ENCODE assay signal across 24 cellular contexts in genomic region chr17:31411707-31412285, GRCh38.
"Had no signal": no experiment of that assay in that cellular context is flagged by ENCODE, and none has a peak within 500 bp of the region (broad histone marks: within the 10 kb centered on the region; RNA-seq: fewer than 3 reads in every experiment).

No MANE protein-coding gene starts in this region.

- H3K9ac ChIP-seq: parathyroid adenoma had no signal

- H3K4me3 ChIP-seq: left lung, lower lobe of right lung, psoas muscle, right lobe of liver, stomach, thyroid gland, uterus had no signal

- H3K4me3 Mint-ChIP-seq: central memory CD8-positive, alpha-beta T cell; endodermal cell; immature natural killer cell; memory B cell; mesothelial cell of epicardium; nephron; stimulated activated naive B cell treated with anti-CD40 and anti-IgM and Interleukin-4, amounts not matched to agents 10 μg/mL and 1 μg/mL and 100 μg/mL, for 72 hours; type B pancreatic cell had no signal

- ATAC-seq: foreskin keratinocyte, left lung, lower lobe of right lung, psoas muscle, right lobe of liver had no signal

- H3K9me3 ChIP-seq: left lung, lower lobe of right lung, psoas muscle, right lobe of liver, stomach, thyroid gland, uterus had no signal

- DNase-seq: dermis blood vessel endothelial cell; effector CD4-positive, alpha-beta T cell; endodermal cell; erythroblast; foreskin keratinocyte; immature natural killer cell; left lung; lower lobe of right lung; psoas muscle; retina; stimulated activated CD4-positive, alpha-beta T cell treated with anti-CD3 and anti-CD28 coated beads, Interleukin-2, amount 100 ng/mL, for 24 hours; stimulated activated CD4-positive, alpha-beta T cell treated with anti-CD3 and anti-CD28 coated beads, Interleukin-4, amount 100 ng/mL, for 4 hours; stimulated activated naive B cell treated with anti-CD40 and anti-IgM and Interleukin-4, amounts not matched to agents 10 μg/mL and 1 μg/mL and 100 μg/mL, for 72 hours; stomach; thyroid gland; uterus had no signal

- FAIRE-seq: endothelial cell of umbilical vein had no signal

- H3K27ac Mint-ChIP-seq: endodermal cell; immature natural killer cell; memory B cell; mesothelial cell of epicardium; nephron; stimulated activated naive B cell treated with anti-CD40 and anti-IgM and Interleukin-4, amounts not matched to agents 10 μg/mL and 1 μg/mL and 100 μg/mL, for 72 hours; type B pancreatic cell had no signal

- H3K27ac ChIP-seq: foreskin keratinocyte, left lung, lower lobe of right lung, parathyroid adenoma, psoas muscle, right lobe of liver, stomach, thyroid gland, uterus had no signal

- H3K4me1 Mint-ChIP-seq: central memory CD8-positive, alpha-beta T cell; immature natural killer cell; mesothelial cell of epicardium had no signal

- H3K27me3 ChIP-seq: left lung, right lobe of liver, thyroid gland, uterus had no signal

- H3K9me3 Mint-ChIP-seq: central memory CD8-positive, alpha-beta T cell; endodermal cell; immature natural killer cell; memory B cell; mesothelial cell of epicardium; nephron; stimulated activated naive B cell treated with anti-CD40 and anti-IgM and Interleukin-4, amounts not matched to agents 10 μg/mL and 1 μg/mL and 100 μg/mL, for 72 hours; type B pancreatic cell had no signal

- H3K36me3 ChIP-seq: left lung, lower lobe of right lung, right lobe of liver, stomach, thyroid gland, uterus had no signal

- H3K4me1 ChIP-seq: foreskin keratinocyte, lower lobe of right lung, right lobe of liver, thyroid gland, uterus had no signal

- H3K36me3 Mint-ChIP-seq: immature natural killer cell; memory B cell; mesothelial cell of epicardium; stimulated activated naive B cell treated with anti-CD40 and anti-IgM and Interleukin-4, amounts not matched to agents 10 μg/mL and 1 μg/mL and 100 μg/mL, for 72 hours; type B pancreatic cell had no signal

- H3K27me3 Mint-ChIP-seq: central memory CD8-positive, alpha-beta T cell had no signal
